In the genomic region with DNA sequence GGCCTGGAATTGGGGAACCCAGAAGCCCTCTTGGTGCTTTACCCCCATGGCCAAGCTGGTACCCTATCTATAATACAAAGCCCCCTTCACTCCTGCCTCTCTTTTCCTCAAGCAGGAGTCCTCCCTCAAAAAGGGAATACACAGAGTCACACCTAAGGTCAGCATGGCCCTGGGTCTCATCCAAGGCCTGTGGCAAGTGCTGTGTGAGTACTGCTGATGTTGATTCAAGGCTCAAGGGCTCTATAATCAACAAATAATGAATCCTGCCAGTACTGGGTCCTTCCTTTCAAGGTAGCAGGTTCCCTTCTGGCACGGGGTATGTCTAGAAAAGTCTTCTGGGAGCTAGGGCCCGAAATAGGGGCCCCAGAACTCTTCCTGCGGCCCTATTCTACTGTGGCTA, we compare ENCODE assay signal across 21 cellular contexts.
"Had no signal": no experiment of that assay in that cellular context is flagged by ENCODE, and none has a peak within 500 bp of the region (broad histone marks: within the 10 kb centered on the region; RNA-seq: fewer than 3 reads in every experiment).

No MANE protein-coding gene starts in this region.

- H3K4me3 ChIP-seq: ascending aorta, body of pancreas, SJSA1 had no signal

- ATAC-seq: activated CD4-positive, CD25-positive, alpha-beta regulatory T cell treated with anti-CD3 and anti-CD28 coated beads, Interleukin-2, amount 50 U/mL, for 24 hours; activated CD8-positive, alpha-beta T cell treated with anti-CD3 and anti-CD28 coated beads for 36 hours; body of pancreas; PC-3 had no signal

- H3K4me1 ChIP-seq: ascending aorta, body of pancreas, SJSA1 had no signal

- DNase-seq: activated CD4-positive, alpha-beta T cell treated with anti-CD3 and anti-CD28 coated beads for 4 hours; activated CD8-positive, alpha-beta memory T cell treated with anti-CD3 and anti-CD28 coated beads, Interleukin-2, amount 50 U/mL, for 48 hours; activated CD8-positive, alpha-beta T cell treated with anti-CD3 and anti-CD28 coated beads for 36 hours; activated T-cell treated with anti-CD3 and anti-CD28 coated beads, Interleukin-2, amount 50 U/mL, for 1 hour; body of pancreas; central memory CD4-positive, alpha-beta T cell; MM.1S; NCI-H146; NCI-H187 treated with DMSO at 0.1 percent for 48 hours; NCI-H2107; NCI-H2171 treated with DMSO at 0.1 percent for 48 hours; NCI-H524 treated with DMSO at 0.1 percent for 48 hours; NCI-H748 treated with DMSO at 0.1 percent for 48 hours; NK-92 treated with Interleukin-12 subunit alpha and Interleukin-12 subunit beta, amount 100 ng/mL, for 24 hours; PC-3; SHP77; SW 1271 had no signal

- H3K27ac Mint-ChIP-seq: activated CD8-positive, alpha-beta T cell treated with anti-CD3 and anti-CD28 coated beads for 36 hours; activated naive CD4-positive, alpha-beta T cell treated with anti-CD3 and anti-CD28 coated beads, Interleukin-2, amount 50 U/mL, for 24 hours had no signal

- H3K9me3 ChIP-seq: ascending aorta, body of pancreas, SJSA1 had no signal

- H3K27me3 ChIP-seq: ascending aorta, body of pancreas, SJSA1 had no signal

- H3K27ac ChIP-seq: ascending aorta, body of pancreas, SJSA1 had no signal

- H3K4me3 Mint-ChIP-seq: activated CD8-positive, alpha-beta T cell treated with anti-CD3 and anti-CD28 coated beads for 36 hours; activated naive CD4-positive, alpha-beta T cell treated with anti-CD3 and anti-CD28 coated beads, Interleukin-2, amount 50 U/mL, for 24 hours had no signal

- H3K36me3 ChIP-seq: ascending aorta, SJSA1 had no signal

- H3K27me3 Mint-ChIP-seq: activated CD8-positive, alpha-beta T cell treated with anti-CD3 and anti-CD28 coated beads for 36 hours; activated naive CD4-positive, alpha-beta T cell treated with anti-CD3 and anti-CD28 coated beads, Interleukin-2, amount 50 U/mL, for 24 hours had no signal

- H3K4me1 Mint-ChIP-seq: activated naive CD4-positive, alpha-beta T cell treated with anti-CD3 and anti-CD28 coated beads, Interleukin-2, amount 50 U/mL, for 24 hours had no signal
